1 cellular context compared by ENCODE assay signal in the genomic region with DNA sequence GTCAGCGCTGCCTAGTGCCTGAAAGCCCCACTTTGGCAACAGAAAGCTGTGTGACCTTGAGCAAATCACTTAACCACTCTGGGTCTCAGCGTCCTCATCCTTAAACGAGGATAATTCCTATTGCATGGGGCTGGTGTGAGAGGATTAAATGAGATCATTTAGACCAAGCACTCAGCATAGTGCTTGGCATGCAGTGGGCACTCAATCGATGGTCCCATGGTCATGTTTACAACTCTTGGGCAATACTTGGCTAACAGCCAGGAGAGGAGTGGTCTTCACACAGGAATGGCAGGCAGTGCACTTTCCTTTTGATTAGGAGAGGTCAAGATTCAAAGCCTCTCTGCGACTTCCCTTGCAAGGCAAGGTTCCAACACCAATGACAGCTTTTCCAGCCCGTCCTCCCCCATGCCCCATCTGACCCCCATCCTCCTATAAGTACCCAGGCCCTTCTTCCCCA.
TF ChIP-seq lines count a peak whose summit lies in the region.

No MANE protein-coding gene starts in this region.

TF ChIP-seq in endothelial cell of umbilical vein, 7 proteins besides CTCF, POLR2A, EP300 and RAD21 (continued from another document):
- TF ChIP-seq FOS (IDR thresholded peaks at IDR 0.05; ENCODE audit: borderline replicate concordance, insufficient read depth, low read length) (no peak), EZH2 (IDR thresholded peaks at IDR 0.05; ENCODE audit: borderline replicate concordance, low read depth, low read length, severe bottlenecking) (no peak), GATA2 (IDR thresholded peaks at IDR 0.05; ENCODE audit: insufficient read depth, insufficient read length, low read depth, low read length) (no peak)
TF ChIP-seq in endothelial cell of umbilical vein: peak in this region for 0.
